28 cellular contexts compared by ENCODE assay signal in the genomic region with DNA sequence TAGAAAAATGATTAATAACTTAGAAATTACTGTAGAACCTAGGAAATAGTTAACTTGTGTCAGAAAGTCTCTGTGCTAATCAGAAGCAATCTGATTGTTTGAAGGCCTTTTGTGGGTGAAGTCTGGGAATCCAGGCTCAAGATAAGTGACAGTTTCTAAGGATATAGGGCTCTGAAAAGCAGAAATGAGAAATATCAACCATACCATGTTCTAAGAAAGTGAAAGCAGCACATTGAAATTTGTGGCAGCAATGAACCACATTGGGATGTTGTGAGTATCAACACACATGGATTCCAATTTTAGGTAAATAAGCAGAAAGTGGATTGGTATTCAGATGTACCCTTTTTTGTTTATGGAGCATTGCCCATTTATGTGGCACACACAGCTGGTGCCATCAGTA.
"Had no signal": no experiment of that assay in that cellular context is flagged by ENCODE, and none has a peak within 500 bp of the region (broad histone marks: within the 10 kb centered on the region; RNA-seq: fewer than 3 reads in every experiment).

No MANE protein-coding gene starts in this region.

- ATAC-seq: effector memory CD8-positive, alpha-beta T cell; esophagus mucosa; naive thymus-derived CD4-positive, alpha-beta T cell; psoas muscle had no signal

- H3K4me1 ChIP-seq: parathyroid adenoma, psoas muscle had no signal

- H3K9me3 Mint-ChIP-seq: activated CD4-positive, alpha-beta memory T cell treated with anti-CD3 and anti-CD28 coated beads for 36 hours; activated naive CD8-positive, alpha-beta T cell treated with anti-CD3 and anti-CD28 coated beads, Interleukin-2, amount 10 ng/mL, durations not matched to agents 7 days and 5 days; activated T-helper 2 cell treated with anti-CD3 and anti-CD28 coated beads, Interferon-gamma antibody, Interleukin-2, Interleukin-4, amounts not matched to agents 10 μg/mL and 5 μg/mL and 100 μg/mL, durations not matched to agents 14 hours and 24 hours and 36 hours; effector memory CD8-positive, alpha-beta T cell had no signal

- DNase-seq: activated CD4-positive, alpha-beta memory T cell treated with anti-CD3 and anti-CD28 coated beads for 36 hours; activated CD4-positive, alpha-beta T cell treated with anti-CD3 and anti-CD28 coated beads for 4 hours; activated CD8-positive, alpha-beta memory T cell treated with anti-CD3 and anti-CD28 coated beads, Interleukin-2, amount 50 U/mL, for 4 hours; activated naive CD8-positive, alpha-beta T cell treated with anti-CD3 and anti-CD28 coated beads, Interleukin-2, amount 10 ng/mL, durations not matched to agents 7 days and 5 days; activated T-cell treated with anti-CD3 and anti-CD28 coated beads, Interleukin-2, amount 50 U/mL, for 1 hour; brain microvascular endothelial cell; cortex of kidney; effector memory CD8-positive, alpha-beta T cell; foreskin fibroblast; head of caudate nucleus; hippocampal formation; midbrain; naive thymus-derived CD4-positive, alpha-beta T cell; nucleus accumbens; psoas muscle; sigmoid colon; stimulated activated CD4-positive, alpha-beta T cell treated with anti-CD3 and anti-CD28 coated beads, Interleukin-2, amount 100 ng/mL, for 24 hours; stimulated activated naive CD4-positive, alpha-beta T cell; tibial artery had no signal

- H3K36me3 ChIP-seq: ascending aorta, brain microvascular endothelial cell, sigmoid colon, suprapubic skin, tibial artery had no signal

- H3K27ac ChIP-seq: brain microvascular endothelial cell, parathyroid adenoma, psoas muscle, suprapubic skin, tibial artery, VCaP had no signal

- H3K27ac Mint-ChIP-seq: activated T-helper 2 cell treated with anti-CD3 and anti-CD28 coated beads, Interferon-gamma antibody, Interleukin-2, Interleukin-4, amounts not matched to agents 10 μg/mL and 5 μg/mL and 100 μg/mL, durations not matched to agents 14 hours and 24 hours and 36 hours; memory B cell had no signal

- H3K36me3 Mint-ChIP-seq: memory B cell had no signal

- H3K4me3 Mint-ChIP-seq: activated CD4-positive, alpha-beta memory T cell treated with anti-CD3 and anti-CD28 coated beads for 36 hours; activated naive CD8-positive, alpha-beta T cell treated with anti-CD3 and anti-CD28 coated beads, Interleukin-2, amount 10 ng/mL, durations not matched to agents 7 days and 5 days; effector memory CD8-positive, alpha-beta T cell; memory B cell; naive thymus-derived CD4-positive, alpha-beta T cell; neural crest cell had no signal

- H3K4me1 Mint-ChIP-seq: memory B cell had no signal

- H3K9me3 ChIP-seq: ascending aorta, psoas muscle, sigmoid colon, suprapubic skin, tibial artery had no signal

- H3K4me3 ChIP-seq: ascending aorta, psoas muscle, sigmoid colon, smooth muscle cell, suprapubic skin, tibial artery had no signal

- H3K27me3 Mint-ChIP-seq: activated CD4-positive, alpha-beta memory T cell treated with anti-CD3 and anti-CD28 coated beads for 36 hours; activated naive CD8-positive, alpha-beta T cell treated with anti-CD3 and anti-CD28 coated beads, Interleukin-2, amount 10 ng/mL, durations not matched to agents 7 days and 5 days; effector memory CD8-positive, alpha-beta T cell; memory B cell; naive thymus-derived CD4-positive, alpha-beta T cell had no signal

- H3K27me3 ChIP-seq: ascending aorta, brain microvascular endothelial cell, sigmoid colon, suprapubic skin, tibial artery had no signal
